Comparison of ENCODE assay signal across 21 cellular contexts in genomic region chr5:141872496-141873356, GRCh38. TPM values are rescaled to one million over a fixed set of nuclear protein-coding genes. Genes with fewer than 3 reads are reported as not detected.
A peak's percentile ranks its signal among the peaks of the same experiment; 100 is the strongest.
DNase-seq lines count a peak whose midpoint lies in the region; ATAC-seq, FAIRE-seq and TF ChIP-seq lines count a peak whose summit lies in the region.
"Had no signal": no experiment of that assay in that cellular context is flagged by ENCODE, and none has a peak within 500 bp of the region (broad histone marks: within the 10 kb centered on the region; RNA-seq: fewer than 3 reads in every experiment).

No MANE protein-coding gene starts in this region.

- H3K4me3 Mint-ChIP-seq in osteocyte (ENCODE audit: unreplicated experiment) = no peak overlapping the region
- no peak overlapping the region for H3K4me3 Mint-ChIP-seq in activated naive CD8-positive, alpha-beta T cell treated with anti-CD3 and anti-CD28 coated beads, Interleukin-2, amount 50 U/mL, for 24 hours
- H3K4me3 Mint-ChIP-seq: activated naive CD4-positive, alpha-beta T cell treated with anti-CD3 and anti-CD28 coated beads, Interleukin-2, amount 10 ng/mL, durations not matched to agents 7 days and 5 days; dendritic cell treated with granulocyte-macrophage colony-stimulating factor and Interleukin-4, amounts not matched to agents 40 ng/mL and 50 ng/mL, for 4 days; T-helper 2 cell treated with Interferon-gamma antibody and Interleukin-4, amounts not matched to agents 5 μg/mL and 100 μg/mL, for 36 hours had no signal

- no peaks in the 10 kb centered on the region for H3K9me3 ChIP-seq in NT2/D1 (ENCODE audit: insufficient read depth, low read length)
- H3K9me3 ChIP-seq: esophagus muscularis mucosa, SJCRH30 had no signal

- peak overlapping the region; percentile 0 for H3K9ac ChIP-seq in NT2/D1 (ENCODE audit: insufficient read length, low read depth)

- no peaks in the 10 kb centered on the region for H3K36me3 Mint-ChIP-seq in osteocyte (ENCODE audit: unreplicated experiment)
- H3K36me3 Mint-ChIP-seq in activated naive CD8-positive, alpha-beta T cell treated with anti-CD3 and anti-CD28 coated beads, Interleukin-2, amount 50 U/mL, for 24 hours (ENCODE audit: low read depth) = no peaks in the 10 kb centered on the region
- H3K36me3 Mint-ChIP-seq: activated naive CD4-positive, alpha-beta T cell treated with anti-CD3 and anti-CD28 coated beads, Interleukin-2, amount 10 ng/mL, durations not matched to agents 7 days and 5 days had no signal

- no peak for TF ChIP-seq CTCF in fibroblast of villous mesenchyme (IDR thresholded peaks at IDR 0.05; ENCODE audit: insufficient read depth, low read depth, low read length)
- TF ChIP-seq CTCF in osteocyte (IDR thresholded peaks at IDR 0.05) = no peak

- peaks cover 15% of the 10 kb centered on the region for H3K4me1 Mint-ChIP-seq in osteocyte (ENCODE audit: unreplicated experiment)
- peaks cover 7% of the 10 kb centered on the region for H3K4me1 Mint-ChIP-seq in activated naive CD8-positive, alpha-beta T cell treated with anti-CD3 and anti-CD28 coated beads, Interleukin-2, amount 50 U/mL, for 24 hours

- H3K27me3 ChIP-seq in H7 (ENCODE audit: control insufficient read depth, insufficient read depth, low read length) = peaks cover 6% of the 10 kb centered on the region; the same call in 1 of the 2 replicates
- peaks cover 35% of the 10 kb centered on the region for H3K27me3 ChIP-seq in NT2/D1 (ENCODE audit: insufficient read depth, insufficient read length)

- no peak for FAIRE-seq in H54 (lab: Jason Lieb, UNC)
- FAIRE-seq: HepG2 had no signal

- peaks cover 54% of the 10 kb centered on the region for H3K27me3 Mint-ChIP-seq in osteocyte (ENCODE audit: unreplicated experiment)
- peaks cover 62% of the 10 kb centered on the region for H3K27me3 Mint-ChIP-seq in activated naive CD8-positive, alpha-beta T cell treated with anti-CD3 and anti-CD28 coated beads, Interleukin-2, amount 50 U/mL, for 24 hours

- peaks cover 13% of the 10 kb centered on the region for H3K4me1 ChIP-seq in NT2/D1 (ENCODE audit: insufficient read depth, insufficient read length)
- H3K4me1 ChIP-seq: SJCRH30 had no signal

- DNase-seq in H7 (peak; percentile 87), NT2/D1 (ENCODE audit: low read depth, low spot score) (peak; percentile 90), fibroblast of villous mesenchyme (ENCODE audit: low read depth) (peak; percentile 18), osteocyte (ENCODE audit: extremely low spot score, unreplicated experiment) (peak; percentile 25), H54 (ENCODE audit: insufficient read length, low spot score) (no peak)
- no peak for DNase-seq in activated naive CD8-positive, alpha-beta T cell treated with anti-CD3 and anti-CD28 coated beads, Interleukin-2, amount 50 U/mL, for 24 hours
- no peak for DNase-seq in activated CD4-positive, CD25-positive, alpha-beta regulatory T cell treated with anti-CD3 and anti-CD28 coated beads, Interleukin-2, amount 50 U/mL, for 72 hours
- DNase-seq: activated CD4-positive, alpha-beta T cell treated with anti-CD3 and anti-CD28 coated beads for 4 hours; activated naive CD4-positive, alpha-beta T cell treated with anti-CD3 and anti-CD28 coated beads, Interleukin-2, amount 10 ng/mL, durations not matched to agents 7 days and 5 days; AML-193; COR-L47; mesenchymal stem cell; MM.1S; NCI-H187; SJCRH30 had no signal

- no peak for TF ChIP-seq POLR2A in H54 (IDR thresholded peaks at IDR 0.05; ENCODE audit: low read depth, low read length)

- H3K4me3 ChIP-seq in H7 (ENCODE audit: insufficient read depth, low read depth, low read length) (no peak overlapping the region), NT2/D1 (ENCODE audit: insufficient read length, low read depth) (no peak overlapping the region), fibroblast of villous mesenchyme (ENCODE audit: low read depth, low read length) (no peak overlapping the region)
- H3K4me3 ChIP-seq: esophagus muscularis mucosa, SJCRH30 had no signal

- no peaks in the 10 kb centered on the region for H3K9me3 Mint-ChIP-seq in osteocyte (ENCODE audit: unreplicated experiment)
- H3K9me3 Mint-ChIP-seq in activated naive CD8-positive, alpha-beta T cell treated with anti-CD3 and anti-CD28 coated beads, Interleukin-2, amount 50 U/mL, for 24 hours = no peaks in the 10 kb centered on the region
- H3K9me3 Mint-ChIP-seq: activated naive CD4-positive, alpha-beta T cell treated with anti-CD3 and anti-CD28 coated beads, Interleukin-2, amount 10 ng/mL, durations not matched to agents 7 days and 5 days; dendritic cell treated with granulocyte-macrophage colony-stimulating factor and Interleukin-4, amounts not matched to agents 40 ng/mL and 50 ng/mL, for 4 days; T-helper 2 cell treated with Interferon-gamma antibody and Interleukin-4, amounts not matched to agents 5 μg/mL and 100 μg/mL, for 36 hours had no signal

- H3K27ac Mint-ChIP-seq in osteocyte (ENCODE audit: unreplicated experiment) = no peak overlapping the region
- H3K27ac Mint-ChIP-seq in activated naive CD8-positive, alpha-beta T cell treated with anti-CD3 and anti-CD28 coated beads, Interleukin-2, amount 50 U/mL, for 24 hours = no peak overlapping the region
- H3K27ac Mint-ChIP-seq: activated naive CD4-positive, alpha-beta T cell treated with anti-CD3 and anti-CD28 coated beads, Interleukin-2, amount 10 ng/mL, durations not matched to agents 7 days and 5 days; dendritic cell treated with granulocyte-macrophage colony-stimulating factor and Interleukin-4, amounts not matched to agents 40 ng/mL and 50 ng/mL, for 4 days; T-helper 2 cell treated with Interferon-gamma antibody and Interleukin-4, amounts not matched to agents 5 μg/mL and 100 μg/mL, for 36 hours had no signal

- no peak for ATAC-seq in GM19023 (IDR thresholded peaks at IDR 0.05; ENCODE audit: unreplicated experiment)
- ATAC-seq in activated naive CD8-positive, alpha-beta T cell treated with anti-CD3 and anti-CD28 coated beads, Interleukin-2, amount 50 U/mL, for 24 hours = no peak
- ATAC-seq: HepG2, sciatic nerve had no signal

- H3K36me3 ChIP-seq in H7 (replicated peaks; ENCODE audit: control insufficient read depth, insufficient read depth, low read length) (peaks cover 16% of the 10 kb centered on the region), NT2/D1 (ENCODE audit: insufficient read depth, insufficient read length, low read length) (peaks cover 19% of the 10 kb centered on the region)
- H3K36me3 ChIP-seq: SJCRH30 had no signal

RNA-seq across cellular contexts. Expression of gene PCDH1, which starts 5.5 kb away (rescaled TPM):
- total RNA-seq in H7 (2014; rRNA removed; shearing (Covaris generic)) = 66.8 and 67.1 TPM in 2 replicates
- 0.43 and 3.5 TPM in 2 replicates for total RNA-seq in fibroblast of villous mesenchyme
- 6.3 and 7.3 TPM in 2 replicates for total RNA-seq in osteocyte

RNA-seq across cellular contexts. Expression of gene DELE1, which starts 50.9 kb away (rescaled TPM):
- total RNA-seq in H7 (2014; rRNA removed; shearing (Covaris generic)) = 61.7 and 83.1 TPM in 2 replicates
- total RNA-seq in fibroblast of villous mesenchyme = 34.1 and 40.6 TPM in 2 replicates
- total RNA-seq in osteocyte = 60.2 and 64.1 TPM in 2 replicates

Comparison
In these comparisons a context has a peak if more than half of its experiments do, and no peak if none do; other contexts are left out.
1. DNase-seq: peak in H7 (single experiment), NT2/D1 (single experiment), fibroblast of villous mesenchyme (single experiment) and osteocyte (single experiment); none in activated naive CD8-positive, alpha-beta T cell treated with anti-CD3 and anti-CD28 coated beads, Interleukin-2, amount 50 U/mL, for 24 hours (single experiment), H54 (single experiment) and activated CD4-positive, CD25-positive, alpha-beta regulatory T cell treated with anti-CD3 and anti-CD28 coated beads, Interleukin-2, amount 50 U/mL, for 72 hours (single experiment).